2 cellular contexts compared by ENCODE assay signal in the genomic region with DNA sequence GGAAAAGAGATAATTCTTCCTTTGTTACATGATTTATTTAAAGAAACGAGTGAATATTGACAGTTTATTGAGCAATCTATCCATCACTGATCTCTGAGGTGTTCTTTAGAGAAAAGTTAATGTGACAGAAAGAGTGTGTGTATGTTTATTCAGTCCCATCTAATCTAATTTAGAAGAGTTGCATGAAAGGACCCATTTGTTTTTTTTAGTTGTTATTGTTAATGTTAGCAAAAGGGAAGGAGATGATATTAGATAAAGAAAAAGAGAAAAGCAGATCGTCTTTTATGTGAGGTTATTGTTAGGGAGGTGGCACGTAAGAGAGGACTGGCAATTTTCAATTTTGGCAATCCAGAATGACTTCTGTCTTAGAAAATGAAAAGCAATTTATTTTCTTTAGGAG.
TF ChIP-seq lines count a peak whose summit lies in the region.

No MANE protein-coding gene starts in this region.

TF ChIP-seq in SK-N-SH treated with all-trans-retinoic acid at 6 μM for 48 hours, 23 proteins besides CTCF, POLR2A, EP300 and RAD21 (continued from another document):
- peak; percentile 44; the same call in 1 of the 2 replicates for TF ChIP-seq TSHZ2 (CRISPR knock-in tag; IDR thresholded peaks at IDR 0.05)
- TF ChIP-seq TCF4 (CRISPR knock-in tag; IDR thresholded peaks at IDR 0.05; ENCODE audit: borderline replicate concordance) = peak; percentile 83; the same call in 1 of the 2 replicates
- TF ChIP-seq, protein P1, sequence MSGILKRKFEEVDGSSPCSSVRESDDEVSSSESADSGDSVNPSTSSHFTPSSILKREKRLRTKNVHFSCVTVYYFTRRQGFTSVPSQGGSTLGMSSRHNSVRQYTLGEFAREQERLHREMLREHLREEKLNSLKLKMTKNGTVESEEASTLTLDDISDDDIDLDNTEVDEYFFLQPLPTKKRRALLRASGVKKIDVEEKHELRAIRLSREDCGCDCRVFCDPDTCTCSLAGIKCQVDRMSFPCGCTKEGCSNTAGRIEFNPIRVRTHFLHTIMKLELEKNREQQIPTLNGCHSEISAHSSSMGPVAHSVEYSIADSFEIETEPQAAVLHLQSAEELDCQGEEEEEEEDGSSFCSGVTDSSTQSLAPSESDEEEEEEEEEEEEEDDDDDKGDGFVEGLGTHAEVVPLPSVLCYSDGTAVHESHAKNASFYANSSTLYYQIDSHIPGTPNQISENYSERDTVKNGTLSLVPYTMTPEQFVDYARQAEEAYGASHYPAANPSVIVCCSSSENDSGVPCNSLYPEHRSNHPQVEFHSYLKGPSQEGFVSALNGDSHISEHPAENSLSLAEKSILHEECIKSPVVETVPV (CRISPR knock-in tag; IDR thresholded peaks at IDR 0.05) = 0 out of 2 replicates have a peak, but pooled peaks have one; percentile 29
- TF ChIP-seq ZNF70 (CRISPR knock-in tag; IDR thresholded peaks at IDR 0.05) = 0 out of 2 replicates have a peak, but pooled peaks have one; percentile 12
- TF ChIP-seq ZNF8 (CRISPR knock-in tag; IDR thresholded peaks at IDR 0.05) = peak; percentile 20; the same call in 1 of the 2 replicates
- no peak for TF ChIP-seq ZFP30 (CRISPR knock-in tag; IDR thresholded peaks at IDR 0.05)

TF ChIP-seq in endothelial cell of umbilical vein, 7 proteins besides CTCF, POLR2A, EP300 and RAD21 (continued from another document):
- TF ChIP-seq, protein P2, sequence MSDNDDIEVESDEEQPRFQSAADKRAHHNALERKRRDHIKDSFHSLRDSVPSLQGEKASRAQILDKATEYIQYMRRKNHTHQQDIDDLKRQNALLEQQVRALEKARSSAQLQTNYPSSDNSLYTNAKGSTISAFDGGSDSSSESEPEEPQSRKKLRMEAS (IDR thresholded peaks at IDR 0.05; ENCODE audit: insufficient read depth, insufficient read length) = no peak
- TF ChIP-seq POLR2AphosphoS5 (IDR thresholded peaks at IDR 0.05; ENCODE audit: insufficient read depth, low read depth, low read length) (no peak), MYC (IDR thresholded peaks at IDR 0.05; ENCODE audit: low read depth, low read length) (no peak), GATA2 (IDR thresholded peaks at IDR 0.05; ENCODE audit: insufficient read depth, insufficient read length, low read depth, low read length) (no peak), FOS (IDR thresholded peaks at IDR 0.05; ENCODE audit: borderline replicate concordance, insufficient read depth, low read length) (no peak)
